ENCODE assay signal across 20 cellular contexts in the genomic region with DNA sequence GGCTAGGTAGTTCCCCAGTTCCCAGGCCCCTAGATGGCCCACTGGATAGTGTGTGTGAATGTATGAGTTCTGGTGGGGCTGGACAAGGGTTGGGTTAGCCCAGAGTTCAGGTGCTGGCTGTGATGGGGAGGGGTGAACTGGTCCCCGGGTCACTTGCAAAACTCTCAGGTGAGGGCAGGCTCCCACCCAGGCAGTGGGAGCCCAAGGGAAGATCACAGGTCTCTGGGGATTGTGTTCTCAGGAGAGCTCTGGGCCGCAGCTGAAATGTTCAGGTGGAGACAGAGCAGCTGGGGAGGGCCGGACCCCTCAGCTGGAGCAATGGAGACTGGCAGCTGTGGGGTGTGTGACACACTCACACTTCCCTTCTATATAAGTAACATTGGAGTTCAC. TPM values are rescaled to one million over a fixed set of nuclear protein-coding genes. Genes with fewer than 3 reads are reported as not detected.
A peak's percentile ranks its signal among the peaks of the same experiment; 100 is the strongest.
DNase-seq lines count a peak whose midpoint lies in the region; ATAC-seq and TF ChIP-seq lines count a peak whose summit lies in the region.
"Had no signal": no experiment of that assay in that cellular context is flagged by ENCODE, and none has a peak within 500 bp of the region (broad histone marks: within the 10 kb centered on the region; RNA-seq: fewer than 3 reads in every experiment).

No MANE protein-coding gene starts in this region.

- WGBS in right cardiac atrium, result 90% methylated on average over 3 of the region's 3 CpGs

- peak overlapping the region; percentile 76; the same call in 1 of the 2 replicates for H2AFZ ChIP-seq in Loucy (ENCODE audit: low read length)

- no peak overlapping the region for H3K4me2 ChIP-seq in Loucy (ENCODE audit: low read depth, low read length, poor library complexity, severe bottlenecking)

- H3K4me3 ChIP-seq in right cardiac atrium (ENCODE audit: low read length), result no peak overlapping the region
- no peak overlapping the region for H3K4me3 ChIP-seq in right atrium auricular region
- H3K4me3 ChIP-seq in Loucy (ENCODE audit: low read length, poor library complexity, severe bottlenecking), result no peak overlapping the region
- no peak overlapping the region for H3K4me3 ChIP-seq in lower lobe of right lung
- H3K4me3 ChIP-seq: breast epithelium, GM23248, tibial nerve had no signal

- no peak overlapping the region for H3K27ac ChIP-seq in right cardiac atrium (ENCODE audit: low read length)
- no peak overlapping the region for H3K27ac ChIP-seq in right atrium auricular region
- no peak overlapping the region for H3K27ac ChIP-seq in lower lobe of right lung
- H3K27ac ChIP-seq: breast epithelium, epithelial cell of prostate, GM23248, tibial nerve had no signal

- ATAC-seq in right cardiac atrium (peak; percentile 14 to 21), lower lobe of right lung (peak; percentile 14 to 30), GM18873 (IDR thresholded peaks at IDR 0.05; ENCODE audit: low FRiP score, unreplicated experiment) (no peak), GM19395 (IDR thresholded peaks at IDR 0.05; ENCODE audit: unreplicated experiment) (no peak)

- DNase-seq in right cardiac atrium, result peak in 1 of 3 donors; percentile 35
- no peak for DNase-seq in right atrium auricular region (ENCODE audit: low spot score)
- DNase-seq in lower lobe of right lung, result no peak
- no peak for DNase-seq in pons (ENCODE audit: low spot score)
- no peak for DNase-seq in NCI-H2196 (lab: John Stamatoyannopoulos, UW; ENCODE audit: unreplicated experiment)
- DNase-seq: ACHN; activated CD4-positive, alpha-beta T cell treated with anti-CD3 and anti-CD28 coated beads for 48 hours; activated CD8-positive, alpha-beta memory T cell treated with anti-CD3 and anti-CD28 coated beads, Interleukin-2, amount 10 ng/mL, durations not matched to agents 7 days and 5 days; activated naive CD4-positive, alpha-beta T cell treated with anti-CD3 and anti-CD28 coated beads, Interleukin-2, amount 50 U/mL, for 16 hours; effector CD4-positive, alpha-beta T cell; GM23248; occipital lobe; small intestine; stimulated activated CD4-positive, alpha-beta T cell treated with anti-CD3 and anti-CD28 coated beads, Interleukin-1b, Interleukin-23, amount 100 ng/mL, for 48 hours had no signal

- H4K20me1 ChIP-seq in Loucy (ENCODE audit: insufficient read depth, low read length, poor library complexity, severe bottlenecking), result no peaks in the 10 kb centered on the region

- no peak overlapping the region for H3K9ac ChIP-seq in Loucy (ENCODE audit: low read depth, low read length, poor library complexity, severe bottlenecking)
- H3K9ac ChIP-seq: GM23248 had no signal

- no peaks in the 10 kb centered on the region for H3K9me3 ChIP-seq in right cardiac atrium (ENCODE audit: control insufficient read depth, low read length)
- no peaks in the 10 kb centered on the region for H3K9me3 ChIP-seq in right atrium auricular region
- H3K9me3 ChIP-seq in Loucy (ENCODE audit: insufficient read depth, low read depth, low read length), result no peaks in the 10 kb centered on the region; the same call in 1 of the 2 replicates
- no peaks in the 10 kb centered on the region for H3K9me3 ChIP-seq in lower lobe of right lung
- H3K9me3 ChIP-seq: breast epithelium, tibial nerve had no signal

- H3K36me3 ChIP-seq in right atrium auricular region (no peaks in the 10 kb centered on the region), Loucy (ENCODE audit: insufficient read depth, low read length) (no peaks in the 10 kb centered on the region), lower lobe of right lung (no peaks in the 10 kb centered on the region)
- H3K36me3 ChIP-seq: breast epithelium, tibial nerve had no signal

- H3F3A ChIP-seq in Loucy (ENCODE audit: low read depth), result no peaks in the 10 kb centered on the region

- H3K4me1 ChIP-seq in right cardiac atrium (ENCODE audit: control insufficient read depth, insufficient read depth, low read length), result no peaks in the 10 kb centered on the region
- H3K4me1 ChIP-seq in right atrium auricular region, result no peaks in the 10 kb centered on the region
- H3K4me1 ChIP-seq in Loucy (ENCODE audit: insufficient read depth, low read length, poor library complexity, severe bottlenecking), result peaks cover 3% of the 10 kb centered on the region
- no peaks in the 10 kb centered on the region for H3K4me1 ChIP-seq in lower lobe of right lung
- H3K4me1 ChIP-seq: breast epithelium had no signal

- H3K9me2 ChIP-seq in Loucy (replicated peaks; ENCODE audit: low read depth, low read length), result no peaks in the 10 kb centered on the region

- H3K27me3 ChIP-seq in right cardiac atrium (ENCODE audit: control insufficient read depth, insufficient read depth), result no peaks in the 10 kb centered on the region
- no peaks in the 10 kb centered on the region for H3K27me3 ChIP-seq in right atrium auricular region
- no peaks in the 10 kb centered on the region for H3K27me3 ChIP-seq in Loucy (ENCODE audit: insufficient read depth, low read length, poor library complexity, severe bottlenecking)
- H3K27me3 ChIP-seq in lower lobe of right lung (ENCODE audit: low read depth), result peaks cover 6% of the 10 kb centered on the region
- H3K27me3 ChIP-seq: breast epithelium, tibial nerve had no signal

- TF ChIP-seq CTCF in right atrium auricular region (IDR thresholded peaks at IDR 0.05), result no peak
- no peak for TF ChIP-seq CTCF in Loucy (conservative IDR thresholded peaks at IDR 0.05; ENCODE audit: low read length)
- TF ChIP-seq CTCF in lower lobe of right lung (IDR thresholded peaks at IDR 0.05), result no peak

- intact Hi-C loops in right cardiac atrium (cut with DNase I) (loop anchor here in 3 of 4 donors (5.0 to 10.0 kb wide), 2 partner anchors 241 to 244 kb away; no protein-coding TSS in a partner anchor), lower lobe of right lung (cut with DNase I) (loop anchor here (10.0 kb wide), 1 partner anchor 254 kb away; no protein-coding TSS in a partner anchor)

- no peaks in the 10 kb centered on the region for H3K79me2 ChIP-seq in Loucy (ENCODE audit: insufficient read depth, low read length)

RNA-seq across cellular contexts. Expression of gene FAM98B, which starts 12.8 kb away (rescaled TPM):
- total RNA-seq in right cardiac atrium (10 to 100 TPM; 20.5 to 26.8 (median 26.6) TPM), right atrium auricular region (10 to 100 TPM in 1 of 2 donors, 1 to 10 TPM in 1; 9.8 to 13.4 TPM), lower lobe of right lung (16.8 TPM)
- 13.9 TPM for polyA plus RNA-seq in right cardiac atrium

Comparison
In these comparisons a context has a peak if more than half of its experiments do, and no peak if none do; other contexts are left out.
1. ATAC-seq: peak in right cardiac atrium (2 of 2) and lower lobe of right lung (2 of 2); none in GM18873 (single experiment) and GM19395 (single experiment).